ENCODE assay signal across 24 cellular contexts in the genomic region with DNA sequence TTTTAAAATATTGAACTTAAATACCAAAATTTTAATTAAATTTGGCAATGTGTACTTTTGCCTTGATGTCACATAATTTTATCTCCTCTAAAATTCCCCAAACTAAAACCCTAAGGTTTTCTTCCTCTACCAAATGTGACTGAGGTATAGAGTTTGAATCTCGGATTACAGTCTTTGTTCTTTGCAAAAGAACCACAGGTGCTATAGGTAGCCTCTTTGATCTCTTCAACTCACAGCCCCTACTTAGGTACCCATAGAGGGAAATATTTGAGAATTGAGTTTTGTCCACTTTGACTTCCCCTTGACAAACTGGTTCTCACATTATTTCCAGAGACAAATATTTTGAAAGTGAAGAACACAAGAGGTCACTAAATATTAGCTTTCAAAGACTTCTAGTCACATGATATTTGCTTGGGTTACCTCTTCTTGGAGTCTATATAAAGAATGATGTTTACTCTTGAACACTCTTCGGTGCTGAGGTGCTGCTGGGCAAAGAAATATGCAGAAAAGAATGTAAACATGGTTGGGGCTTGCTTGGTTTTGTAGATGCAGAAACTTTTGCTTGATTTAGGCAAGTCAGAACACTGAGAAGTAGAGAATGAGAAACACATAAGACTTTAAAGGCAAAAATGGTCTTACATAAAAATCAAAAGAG.
DNase-seq lines count a peak whose midpoint lies in the region; ATAC-seq, FAIRE-seq and TF ChIP-seq lines count a peak whose summit lies in the region.
"Had no signal": no experiment of that assay in that cellular context is flagged by ENCODE, and none has a peak within 500 bp of the region (broad histone marks: within the 10 kb centered on the region; RNA-seq: fewer than 3 reads in every experiment).

No MANE protein-coding gene starts in this region.

- no peak for FAIRE-seq in kidney (lab: Jason Lieb, UNC)
- FAIRE-seq: GM12891 had no signal

- intact Hi-C loops in esophagus muscularis mucosa (cut with DNase I): no loop called here
- intact Hi-C loops in prostate gland (cut with DNase I): no loop called here
- intact Hi-C loops in tibial artery (cut with DNase I; ENCODE audit: low total_unique reads): no loop called here
- intact Hi-C loops in right cardiac atrium (cut with DNase I): no loop called here
- intact Hi-C loops in kidney (cut with DNase I): no loop called here

- H3K27ac ChIP-seq in esophagus muscularis mucosa (replicated peaks in 1 of 4): peak overlapping the region; percentile 49 to 60 (median 54)
- H3K27ac ChIP-seq in prostate gland: peak overlapping the region; percentile 50 to 58
- no peak overlapping the region for H3K27ac ChIP-seq in tibial artery
- H3K27ac ChIP-seq in right cardiac atrium (ENCODE audit: low read length): no peak overlapping the region
- H3K27ac ChIP-seq in kidney (ENCODE audit: low read depth in 2 of 2, low read length in 2 of 2): no peak overlapping the region
- H3K27ac ChIP-seq: adrenal gland, breast epithelium, colonic mucosa, SJSA1 had no signal

- 43% methylated on average over 2 of the region's 2 CpGs for WGBS in esophagus muscularis mucosa
- 34% methylated on average over 2 of the region's 2 CpGs for WGBS in prostate gland
- 51% methylated on average over 2 of the region's 2 CpGs for WGBS in right cardiac atrium

- no peak overlapping the region for H3K9ac ChIP-seq in kidney (ENCODE audit: low read length in 2 of 2)

- no peak overlapping the region for H3K4me3 ChIP-seq in esophagus muscularis mucosa
- no peak overlapping the region for H3K4me3 ChIP-seq in prostate gland
- H3K4me3 ChIP-seq in tibial artery: no peak overlapping the region
- no peak overlapping the region for H3K4me3 ChIP-seq in right cardiac atrium (ENCODE audit: low read length)
- no peak overlapping the region for H3K4me3 ChIP-seq in kidney (ENCODE audit: low read length in 2 of 2)
- H3K4me3 ChIP-seq: adrenal gland, breast epithelium, colonic mucosa, SJSA1 had no signal

- H3K9me3 ChIP-seq in esophagus muscularis mucosa (no peaks in the 10 kb centered on the region), prostate gland (no peaks in the 10 kb centered on the region), tibial artery (no peaks in the 10 kb centered on the region), right cardiac atrium (ENCODE audit: control insufficient read depth, low read length) (no peaks in the 10 kb centered on the region), kidney (ENCODE audit: control insufficient read depth in 1 of 2, low read length in 2 of 2) (no peaks in the 10 kb centered on the region)
- H3K9me3 ChIP-seq: adrenal gland, breast epithelium, colonic mucosa, SJSA1 had no signal

- H3K27me3 ChIP-seq in esophagus muscularis mucosa (no peaks in the 10 kb centered on the region), prostate gland (replicated peaks; ENCODE audit: insufficient read depth) (no peaks in the 10 kb centered on the region), tibial artery (no peaks in the 10 kb centered on the region), right cardiac atrium (ENCODE audit: control insufficient read depth, insufficient read depth) (no peaks in the 10 kb centered on the region)
- H3K27me3 ChIP-seq: breast epithelium, colonic mucosa, SJSA1 had no signal

- TF ChIP-seq CTCF in esophagus muscularis mucosa (IDR thresholded peaks at IDR 0.05) (no peak), prostate gland (IDR thresholded peaks at IDR 0.05) (peak in 1 of 4 experiments; percentile 7), tibial artery (IDR thresholded peaks at IDR 0.05) (no peak), kidney (IDR thresholded peaks at IDR 0.05; ENCODE audit: borderline replicate concordance, extremely low read depth, insufficient read depth) (no peak)

- TF ChIP-seq EP300 in esophagus muscularis mucosa (IDR thresholded peaks at IDR 0.05): no peak

- H3K4me1 ChIP-seq in esophagus muscularis mucosa: peaks cover 0 to 27% (median 21%) of the 10 kb centered on the region in 4 donors
- H3K4me1 ChIP-seq in prostate gland (replicated peaks): no peaks in the 10 kb centered on the region
- H3K4me1 ChIP-seq in tibial artery: no peaks in the 10 kb centered on the region
- no peaks in the 10 kb centered on the region for H3K4me1 ChIP-seq in right cardiac atrium (ENCODE audit: control insufficient read depth, insufficient read depth, low read length)
- no peaks in the 10 kb centered on the region for H3K4me1 ChIP-seq in kidney (ENCODE audit: control insufficient read depth in 1 of 2, insufficient read depth in 1 of 2, low read depth in 1 of 2, low read length in 2 of 2)
- H3K4me1 ChIP-seq: adrenal gland, breast epithelium, colonic mucosa had no signal

- ATAC-seq in right cardiac atrium: no peak
- ATAC-seq: effector memory CD8-positive, alpha-beta T cell; Panc1; stimulated activated effector memory CD8-positive, alpha-beta T cell treated with anti-CD3 and anti-CD28 coated beads, Interleukin-12 subunit alpha, Interleukin-12 subunit beta, amount 100 ng/mL, for 72 hours had no signal

- peak; percentile 76 for DNase-seq in DMS53 treated with DMSO at 0.1 percent for 48 hours (lab: John Stamatoyannopoulos, UW; ENCODE audit: unreplicated experiment)
- peak; percentile 38 for DNase-seq in NCI-H748 (lab: John Stamatoyannopoulos, UW; ENCODE audit: unreplicated experiment)
- DNase-seq in esophagus muscularis mucosa (ENCODE audit: extremely low spot score): no peak
- peak; percentile 40 for DNase-seq in prostate gland (ENCODE audit: low spot score)
- no peak for DNase-seq in GM19238 (ENCODE audit: insufficient read length, low spot score)
- DNase-seq in tibial artery: no peak
- DNase-seq in right cardiac atrium: no peak
- no peak for DNase-seq in kidney
- DNase-seq: activated CD4-positive, alpha-beta T cell treated with anti-CD3 and anti-CD28 coated beads, Interleukin-2, amount 10 ng/mL, durations not matched to agents 7 days and 5 days; activated naive CD4-positive, alpha-beta T cell treated with Interleukin-2 at 50 U/mL for 16 hours; activated T-cell treated with anti-CD3 and anti-CD28 coated beads, Interleukin-2, amount 50 U/mL, for 48 hours; adrenal gland; C1 segment of cervical spinal cord; colonic mucosa; effector memory CD8-positive, alpha-beta T cell; H9; Karpas-422; naive B cell; NCI-H1930 had no signal

- no peaks in the 10 kb centered on the region for H3K36me3 ChIP-seq in esophagus muscularis mucosa
- H3K36me3 ChIP-seq in prostate gland: no peaks in the 10 kb centered on the region
- H3K36me3 ChIP-seq in tibial artery: no peaks in the 10 kb centered on the region
- H3K36me3 ChIP-seq in kidney (ENCODE audit: control insufficient read depth in 1 of 2, insufficient read depth in 2 of 2, low read length in 2 of 2): no peaks in the 10 kb centered on the region
- H3K36me3 ChIP-seq: adrenal gland, breast epithelium, colonic mucosa, SJSA1 had no signal

- TF ChIP-seq POLR2A in esophagus muscularis mucosa (IDR thresholded peaks at IDR 0.05; ENCODE audit: low read depth): no peak
- TF ChIP-seq POLR2A in prostate gland (IDR thresholded peaks at IDR 0.05): no peak

Comparison
In these comparisons a context has a peak if more than half of its experiments do, and no peak if none do; other contexts are left out.
1. DNase-seq: peak in DMS53 treated with DMSO at 0.1 percent for 48 hours (single experiment), NCI-H748 (single experiment) and prostate gland (single experiment); none in esophagus muscularis mucosa (single experiment), GM19238 (single experiment), tibial artery (0 of 2), right cardiac atrium (0 of 3) and kidney (single experiment).
2. H3K27ac ChIP-seq: peak in esophagus muscularis mucosa (4 of 4) and prostate gland (2 of 2); none in tibial artery (0 of 2), right cardiac atrium (single experiment) and kidney (0 of 2).